8 cellular contexts compared by ENCODE assay signal in the genomic region with DNA sequence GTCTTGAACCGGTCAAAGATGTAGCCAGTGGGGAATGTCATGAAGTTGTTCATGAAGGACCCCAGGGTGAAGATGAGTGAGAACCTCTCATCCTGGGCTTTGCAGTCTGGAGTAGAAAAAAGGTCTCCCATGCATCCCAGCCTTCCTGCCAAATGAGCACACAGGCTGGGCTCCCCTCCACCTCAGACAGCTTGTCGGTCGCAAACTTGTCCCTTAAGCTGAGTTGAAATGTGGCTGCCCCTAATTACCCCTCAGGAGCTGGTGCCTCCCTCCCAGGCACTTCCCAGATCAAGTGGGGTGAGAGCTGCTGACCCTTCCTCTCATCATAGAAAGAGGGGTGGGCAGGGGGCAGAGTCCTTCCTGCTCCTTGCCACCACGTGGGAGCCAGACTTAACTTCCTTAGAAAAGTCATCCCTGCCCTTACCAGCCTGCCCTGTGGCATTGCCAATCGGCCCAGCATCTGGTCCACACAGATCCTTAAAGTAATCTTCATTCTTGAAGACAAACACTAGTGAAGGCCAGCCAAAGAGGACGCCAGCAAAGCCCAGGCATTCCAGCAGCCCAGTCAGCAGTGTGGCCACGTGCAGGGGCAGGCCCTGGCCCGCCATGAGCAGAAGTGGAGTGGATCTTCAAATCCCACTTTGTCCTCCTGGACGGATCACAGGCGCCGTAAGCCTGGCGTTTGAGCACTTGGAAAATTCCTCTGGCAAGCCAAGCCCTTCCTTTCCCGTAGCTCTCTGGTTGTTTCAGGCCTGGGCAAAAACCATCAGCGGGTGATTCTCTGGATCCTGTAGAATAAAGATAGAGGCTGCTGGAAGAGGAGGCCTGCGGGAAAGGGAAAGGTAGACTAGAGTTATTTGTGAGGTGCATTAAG. TPM values are rescaled to one million over a fixed set of nuclear protein-coding genes. Genes with fewer than 3 reads are reported as not detected.
A peak's percentile ranks its signal among the peaks of the same experiment; 100 is the strongest.
DNase-seq lines count a peak whose midpoint lies in the region; ATAC-seq, FAIRE-seq and TF ChIP-seq lines count a peak whose summit lies in the region.

No MANE protein-coding gene starts in this region.

- peak; percentile 13 to 45 (median 30) for ATAC-seq in heart left ventricle
- ATAC-seq in GM19452 (IDR thresholded peaks at IDR 0.05; ENCODE audit: unreplicated experiment): no peak

- peak overlapping the region; percentile 95 for H3K4me3 Mint-ChIP-seq in activated naive CD4-positive, alpha-beta T cell treated with anti-CD3 and anti-CD28 coated beads for 36 hours

- H3K36me3 Mint-ChIP-seq in activated naive CD4-positive, alpha-beta T cell treated with anti-CD3 and anti-CD28 coated beads for 36 hours (ENCODE audit: low read depth): peaks cover 58% of the 10 kb centered on the region

- H3K9me3 ChIP-seq in HUES48 (ENCODE audit: control insufficient read depth, insufficient read depth, low read length): no peaks in the 10 kb centered on the region
- H3K9me3 ChIP-seq in heart left ventricle: no peaks in the 10 kb centered on the region
- no peaks in the 10 kb centered on the region for H3K9me3 ChIP-seq in sigmoid colon

- no peak for DNase-seq in activated naive CD4-positive, alpha-beta T cell treated with anti-CD3 and anti-CD28 coated beads for 36 hours
- DNase-seq in heart left ventricle: peak; percentile 70 to 74 (median 72)
- DNase-seq in sigmoid colon: peak; percentile 94
- DNase-seq in NCI-H524 treated with DMSO at 0.1 percent for 48 hours (lab: John Stamatoyannopoulos, UW): no peak
- no peak for DNase-seq in glomerular visceral epithelial cell (ENCODE audit: extremely low spot score)
- DNase-seq in frontal cortex (ENCODE audit: low spot score in 2 of 2): no peak

- H3K4me1 ChIP-seq in HUES48 (ENCODE audit: control insufficient read depth, insufficient read depth, low read length) (peaks cover 6% of the 10 kb centered on the region; the same call in 1 of the 2 replicates), heart left ventricle (peaks cover 6 to 76% (median 55%) of the 10 kb centered on the region in 12 donors), sigmoid colon (peaks cover 0 to 50% (median 46%) of the 10 kb centered on the region in 4 donors)

- intact Hi-C loops in activated naive CD4-positive, alpha-beta T cell treated with anti-CD3 and anti-CD28 coated beads for 36 hours (cut with micrococcal nuclease): loop anchor here (1.0 to 5.0 kb wide), 9 partner anchors 20 to 1726 kb away; a partner anchor contains a TSS
- intact Hi-C loops in heart left ventricle (cut with DNase I) (loop anchor here in 2 of 10 donors (2.0 to 5.0 kb wide), 2 partner anchors 19 to 79 kb away; no protein-coding TSS in a partner anchor), sigmoid colon (cut with DNase I) (no loop called here)

- no peaks in the 10 kb centered on the region for H3K9me3 Mint-ChIP-seq in activated naive CD4-positive, alpha-beta T cell treated with anti-CD3 and anti-CD28 coated beads for 36 hours

- 30 to 51% (median 35%) methylated on average over 9 to 15 of the region's 15 CpGs for WGBS in heart left ventricle, 4 donors
- 62 to 73% methylated on average over 15 of the region's 15 CpGs for WGBS in sigmoid colon, 2 donors

- peaks cover 29% of the 10 kb centered on the region for H3K27me3 ChIP-seq in HUES48 (ENCODE audit: control insufficient read depth, insufficient read depth, low read length)
- H3K27me3 ChIP-seq in heart left ventricle: no peaks in the 10 kb centered on the region
- no peaks in the 10 kb centered on the region for H3K27me3 ChIP-seq in sigmoid colon

- H3K4me3 ChIP-seq in HUES48 (ENCODE audit: low read depth, low read length) (peak overlapping the region; percentile 55; the same call in 1 of the 2 replicates), heart left ventricle (peak overlapping the region in 11 of 12 donors; percentile 32 to 79 (median 61)), sigmoid colon (peak overlapping the region in 3 of 4 donors; percentile 52 to 59 (median 52))

- CTCF ChIA-PET in activated naive CD4-positive, alpha-beta T cell treated with anti-CD3 and anti-CD28 coated beads for 36 hours (lab: Charles Lee): interaction anchor here (1.0 to 3.0 kb wide), 5 partner anchors 19 to 375 kb away, joined by 3 to 27 read pairs (median 3); no protein-coding TSS in a partner anchor

- TF ChIP-seq CTCF in heart left ventricle (IDR thresholded peaks at IDR 0.05) (no peak), sigmoid colon (IDR thresholded peaks at IDR 0.05) (no peak)

- H3K4me1 Mint-ChIP-seq in activated naive CD4-positive, alpha-beta T cell treated with anti-CD3 and anti-CD28 coated beads for 36 hours (ENCODE audit: low read depth): peaks cover 46% of the 10 kb centered on the region

- no peak for TF ChIP-seq POLR2A in heart left ventricle (IDR thresholded peaks at IDR 0.05)
- peak in 1 of 2 donors; percentile 11 for TF ChIP-seq POLR2A in sigmoid colon (IDR thresholded peaks at IDR 0.05)

- H3K36me3 ChIP-seq in HUES48 (ENCODE audit: control insufficient read depth, insufficient read depth, low read length) (peaks cover 17% of the 10 kb centered on the region), heart left ventricle (peaks cover 0 to 36% (median 14%) of the 10 kb centered on the region in 9 donors), sigmoid colon (peaks cover 0 to 12% (median 0%) of the 10 kb centered on the region in 4 donors)

- FAIRE-seq in frontal cortex (lab: Jason Lieb, UNC): no peak

- no peak overlapping the region for H3K27ac ChIP-seq in HUES48 (ENCODE audit: low read depth, low read length)
- peak overlapping the region; percentile 88 to 98 (median 92) for H3K27ac ChIP-seq in heart left ventricle
- H3K27ac ChIP-seq in sigmoid colon: peak overlapping the region; percentile 89 to 96 (median 93)

- no peaks in the 10 kb centered on the region for H3K27me3 Mint-ChIP-seq in activated naive CD4-positive, alpha-beta T cell treated with anti-CD3 and anti-CD28 coated beads for 36 hours (ENCODE audit: low read depth)

- peak in 2 of 4 donors; percentile 37 to 71 for TF ChIP-seq EP300 in sigmoid colon (IDR thresholded peaks at IDR 0.05)

- no peak overlapping the region for H3K9ac ChIP-seq in HUES48 (ENCODE audit: low read depth, low read length)

- H3K27ac Mint-ChIP-seq in activated naive CD4-positive, alpha-beta T cell treated with anti-CD3 and anti-CD28 coated beads for 36 hours: peak overlapping the region; percentile 96

RNA-seq across cellular contexts. Expression of a gene that starts 1.1 kb away (rescaled TPM):
- 100 to 1,000 TPM; 116 to 117 TPM for total RNA-seq in activated naive CD4-positive, alpha-beta T cell treated with anti-CD3 and anti-CD28 coated beads for 36 hours
- total RNA-seq in heart left ventricle (10 to 100 TPM; 13.5 to 56.9 (median 24.7) TPM), sigmoid colon (10 to 100 TPM; 25.2 to 43.9 (median 31.9) TPM), frontal cortex (4.1 TPM)
- polyA plus RNA-seq in heart left ventricle (10 to 100 TPM; 14.6 to 17.9 TPM), sigmoid colon (10 to 100 TPM; 11.3 to 16.9 (median 12.6) TPM)

RNA-seq across cellular contexts. Expression of a gene that starts 34.5 kb away (rescaled TPM):
- total RNA-seq in activated naive CD4-positive, alpha-beta T cell treated with anti-CD3 and anti-CD28 coated beads for 36 hours: under 1 TPM; 0.74 to 0.99 TPM
- total RNA-seq in heart left ventricle: 1 to 10 TPM in 5 of 9 donors, under 1 TPM in 4; 0.58 to 2.1 (median 1.1) TPM
- 1 to 10 TPM; 1.0 to 1.1 TPM for polyA plus RNA-seq in heart left ventricle
- under 1 TPM in 2 of 4 donors, not detected in 2; 0.41 to 0.66 TPM for total RNA-seq in sigmoid colon
- polyA plus RNA-seq in sigmoid colon: under 1 TPM in 2 of 3 donors, not detected in 1; 0.60 to 0.63 TPM
- total RNA-seq in frontal cortex: 0.41 TPM

RNA-seq across cellular contexts. Expression of a gene that starts 35.4 kb away (rescaled TPM):
- 1 to 10 TPM; 1.0 TPM for total RNA-seq in activated naive CD4-positive, alpha-beta T cell treated with anti-CD3 and anti-CD28 coated beads for 36 hours
- under 1 TPM in 4 of 9 donors, not detected in 5; 0.14 to 0.27 (median 0.22) TPM for total RNA-seq in heart left ventricle
- under 1 TPM in 1 of 2 donors, not detected in 1; 0.04 TPM for polyA plus RNA-seq in heart left ventricle
- total RNA-seq in sigmoid colon: not detected
- polyA plus RNA-seq in sigmoid colon: not detected
- not detected for total RNA-seq in frontal cortex

RNA-seq across cellular contexts. Expression of a gene that starts 44.9 kb away (rescaled TPM):
- not detected for total RNA-seq in activated naive CD4-positive, alpha-beta T cell treated with anti-CD3 and anti-CD28 coated beads for 36 hours
- not detected for total RNA-seq in heart left ventricle
- polyA plus RNA-seq in heart left ventricle: not detected
- total RNA-seq in sigmoid colon: not detected
- not detected for polyA plus RNA-seq in sigmoid colon
- total RNA-seq in frontal cortex: not detected

Comparison
In these comparisons a context has a peak if more than half of its experiments do, and no peak if none do; other contexts are left out.
1. DNase-seq: peak in heart left ventricle (5 of 5) and sigmoid colon (single experiment); none in activated naive CD4-positive, alpha-beta T cell treated with anti-CD3 and anti-CD28 coated beads for 36 hours (single experiment), NCI-H524 treated with DMSO at 0.1 percent for 48 hours (single experiment), glomerular visceral epithelial cell (single experiment) and frontal cortex (0 of 2).
2. Peak in every context shown above with its lines, with median percentiles within 50 percentile points of each other: H3K4me3 ChIP-seq.